Comparison of ENCODE assay signal across 9 cellular contexts in genomic region chrX:101417981-101418841, GRCh38. TPM values are rescaled to one million over a fixed set of nuclear protein-coding genes. Genes with fewer than 3 reads are reported as not detected.
A peak's percentile ranks its signal among the peaks of the same experiment; 100 is the strongest.
DNase-seq lines count a peak whose midpoint lies in the region; TF ChIP-seq lines count a peak whose summit lies in the region.
"Had no signal": no experiment of that assay in that cellular context is flagged by ENCODE, and none has a peak within 500 bp of the region (broad histone marks: within the 10 kb centered on the region; RNA-seq: fewer than 3 reads in every experiment).

No MANE protein-coding gene starts in this region.

- H3K4me3 Mint-ChIP-seq in IgD-negative memory B cell, result peak overlapping the region; percentile 61 to 96 (median 78)
- peak overlapping the region; percentile 82 for H3K4me3 Mint-ChIP-seq in activated CD4-positive, alpha-beta T cell treated with anti-CD3 and anti-CD28 coated beads, Interleukin-2, amount 10 ng/mL, durations not matched to agents 7 days and 5 days

- H3K4me3 ChIP-seq in BE2C (ENCODE audit: low read depth, low read length) (peak overlapping the region; percentile 64), stomach smooth muscle (ENCODE audit: low read length in 2 of 2) (peak overlapping the region; percentile 72 to 78)

- DNase-seq in BE2C (peak; percentile 64), lung microvascular endothelial cell (ENCODE audit: low read depth in 2 of 2) (peak; percentile 42 to 52), LoVo (ENCODE audit: low spot score) (no peak)
- DNase-seq in activated CD4-positive, alpha-beta T cell treated with anti-CD3 and anti-CD28 coated beads, Interleukin-2, amount 10 ng/mL, durations not matched to agents 7 days and 5 days, result peak; percentile 30
- DNase-seq in effector CD4-positive, alpha-beta T cell, result peak; percentile 12

- H3K27me3 ChIP-seq in BE2C (no peaks in the 10 kb centered on the region), stomach smooth muscle (ENCODE audit: control insufficient read depth in 1 of 2, insufficient read depth in 2 of 2, low read length in 2 of 2) (peaks cover 0 to 3% of the 10 kb centered on the region in 2 donors)

- POLR2A ChIA-PET in activated CD4-positive, alpha-beta T cell treated with anti-CD3 and anti-CD28 coated beads, Interleukin-2, amount 10 ng/mL, durations not matched to agents 7 days and 5 days (lab: Charles Lee), result no interaction called here

- H3K9me3 ChIP-seq in BE2C (no peaks in the 10 kb centered on the region), stomach smooth muscle (ENCODE audit: control insufficient read depth in 2 of 2, low read length in 2 of 2) (no peaks in the 10 kb centered on the region)

- peaks cover 9 to 18% (median 10%) of the 10 kb centered on the region in 3 donors for H3K4me1 Mint-ChIP-seq in IgD-negative memory B cell
- peaks cover 27% of the 10 kb centered on the region for H3K4me1 Mint-ChIP-seq in activated CD4-positive, alpha-beta T cell treated with anti-CD3 and anti-CD28 coated beads, Interleukin-2, amount 10 ng/mL, durations not matched to agents 7 days and 5 days

- in situ Hi-C loops in GM18951 (cut with MboI; ENCODE audit: low sequenced_read_pairs, unreplicated experiment), result loop anchor here (10.0 to 25.0 kb wide), 2 partner anchors 169 to 377 kb away; no protein-coding TSS in a partner anchor

- TF ChIP-seq CTCF in BE2C (IDR thresholded peaks at IDR 0.05; ENCODE audit: low read depth, low read length), result no peak

- H3K9ac ChIP-seq in stomach smooth muscle (ENCODE audit: low read length in 2 of 2), result peak overlapping the region; percentile 89 to 95
- H3K9ac ChIP-seq: KMS-11 had no signal

- peak overlapping the region; percentile 6 to 88 (median 28) for H3K27ac Mint-ChIP-seq in IgD-negative memory B cell
- peak overlapping the region; percentile 95 for H3K27ac Mint-ChIP-seq in activated CD4-positive, alpha-beta T cell treated with anti-CD3 and anti-CD28 coated beads, Interleukin-2, amount 10 ng/mL, durations not matched to agents 7 days and 5 days

- no peaks in the 10 kb centered on the region for H3K36me3 Mint-ChIP-seq in IgD-negative memory B cell
- H3K36me3 Mint-ChIP-seq in activated CD4-positive, alpha-beta T cell treated with anti-CD3 and anti-CD28 coated beads, Interleukin-2, amount 10 ng/mL, durations not matched to agents 7 days and 5 days (ENCODE audit: low read depth), result peaks cover 3% of the 10 kb centered on the region

- H3K36me3 ChIP-seq in BE2C (no peaks in the 10 kb centered on the region; the same call in 1 of the 2 replicates), stomach smooth muscle (ENCODE audit: control insufficient read depth in 2 of 2, insufficient read depth in 2 of 2, low read length in 2 of 2) (peaks cover 0 to under 1% of the 10 kb centered on the region in 2 donors)

- peak; percentile 26 for TF ChIP-seq POLR2A in GM18951 (IDR thresholded peaks at IDR 0.05; ENCODE audit: extremely low read depth, insufficient read depth, insufficient read length)

- H3K4me1 ChIP-seq in BE2C, result peaks cover 6% of the 10 kb centered on the region; the same call in 1 of the 2 replicates
- H3K4me1 ChIP-seq in stomach smooth muscle (ENCODE audit: control insufficient read depth, insufficient read depth, low read length), result peaks cover 14% of the 10 kb centered on the region

- peaks cover 6% of the 10 kb centered on the region for H3K27me3 Mint-ChIP-seq in IgD-negative memory B cell
- no peaks in the 10 kb centered on the region for H3K27me3 Mint-ChIP-seq in activated CD4-positive, alpha-beta T cell treated with anti-CD3 and anti-CD28 coated beads, Interleukin-2, amount 10 ng/mL, durations not matched to agents 7 days and 5 days

- CTCF ChIA-PET in activated CD4-positive, alpha-beta T cell treated with anti-CD3 and anti-CD28 coated beads, Interleukin-2, amount 10 ng/mL, durations not matched to agents 7 days and 5 days (lab: Charles Lee), result interaction anchor here (0.7 to 1.3 kb wide), 3 partner anchors 27 to 380 kb away, joined by 3 to 6 read pairs (median 3); partner anchors contain the start of gene RPL36A

- H3K9me3 Mint-ChIP-seq in IgD-negative memory B cell, result no peaks in the 10 kb centered on the region
- no peaks in the 10 kb centered on the region for H3K9me3 Mint-ChIP-seq in activated CD4-positive, alpha-beta T cell treated with anti-CD3 and anti-CD28 coated beads, Interleukin-2, amount 10 ng/mL, durations not matched to agents 7 days and 5 days

- H3K27ac ChIP-seq in stomach smooth muscle (ENCODE audit: low read length), result peak overlapping the region; percentile 92
- H3K27ac ChIP-seq: KMS-11 had no signal

RNA-seq across cellular contexts. Expression of gene HNRNPH2, which starts 10.2 kb away (rescaled TPM):
- polyA plus RNA-seq in BE2C (2012; ENCODE audit: insufficient read depth, insufficient read length, low read depth), result 81.1 TPM
- 74.2 TPM for polyA plus RNA-seq in IgD-negative memory B cell
- total RNA-seq in activated CD4-positive, alpha-beta T cell treated with anti-CD3 and anti-CD28 coated beads, Interleukin-2, amount 10 ng/mL, durations not matched to agents 7 days and 5 days, result 10 to 100 TPM; 41.7 to 46.9 TPM
- total RNA-seq in lung microvascular endothelial cell, result 65.4 and 70.6 TPM in 2 replicates

RNA-seq across cellular contexts. Expression of gene GLA, which starts 10.5 kb away (rescaled TPM):
- 16.4 TPM for polyA plus RNA-seq in BE2C (2012; ENCODE audit: insufficient read depth, insufficient read length, low read depth)
- polyA plus RNA-seq in IgD-negative memory B cell, result 17.9 TPM
- total RNA-seq in activated CD4-positive, alpha-beta T cell treated with anti-CD3 and anti-CD28 coated beads, Interleukin-2, amount 10 ng/mL, durations not matched to agents 7 days and 5 days, result 10 to 100 TPM; 28.9 to 29.5 TPM
- total RNA-seq in lung microvascular endothelial cell, result 16.9 and 19.2 TPM in 2 replicates

RNA-seq across cellular contexts. Expression of gene RPL36A, which starts 27.4 kb away (rescaled TPM):
- 364 TPM for polyA plus RNA-seq in BE2C (2012; ENCODE audit: insufficient read depth, insufficient read length, low read depth)
- polyA plus RNA-seq in IgD-negative memory B cell, result 2,145 TPM
- 100 to 1,000 TPM; 255 to 425 TPM for total RNA-seq in activated CD4-positive, alpha-beta T cell treated with anti-CD3 and anti-CD28 coated beads, Interleukin-2, amount 10 ng/mL, durations not matched to agents 7 days and 5 days
- total RNA-seq in lung microvascular endothelial cell, result 208 and 241 TPM in 2 replicates

RNA-seq across cellular contexts. Expression of gene BTK, which starts 32.2 kb away (rescaled TPM):
- polyA plus RNA-seq in BE2C (2012; ENCODE audit: insufficient read depth, insufficient read length, low read depth), result 0.37 TPM
- 113 TPM for polyA plus RNA-seq in IgD-negative memory B cell
- not detected for total RNA-seq in activated CD4-positive, alpha-beta T cell treated with anti-CD3 and anti-CD28 coated beads, Interleukin-2, amount 10 ng/mL, durations not matched to agents 7 days and 5 days
- not detected in 2 replicates for total RNA-seq in lung microvascular endothelial cell
